In genomic region chr4:184713887-184714286, GRCh38 we compare ENCODE assay signal across 19 cellular contexts. TPM values are rescaled to one million over a fixed set of nuclear protein-coding genes. Genes with fewer than 3 reads are reported as not detected.
DNase-seq lines count a peak whose midpoint lies in the region; ATAC-seq and TF ChIP-seq lines count a peak whose summit lies in the region.
"Had no signal": no experiment of that assay in that cellular context is flagged by ENCODE, and none has a peak within 500 bp of the region (broad histone marks: within the 10 kb centered on the region; RNA-seq: fewer than 3 reads in every experiment).

No MANE protein-coding gene starts in this region.

- no peaks in the 10 kb centered on the region for H3K27me3 Mint-ChIP-seq in T-helper 1 cell treated with Interleukin-12 subunit alpha and Interleukin-12 subunit beta and Interleukin-4 antibody, amounts not matched to agents 30 μg/mL and 1 μg/mL, for 36 hours (ENCODE audit: low read depth)
- no peaks in the 10 kb centered on the region for H3K27me3 Mint-ChIP-seq in activated T-helper 1 cell treated with anti-CD3 and anti-CD28 coated beads, Interleukin-12 subunit alpha, Interleukin-12 subunit beta, Interleukin-2, Interleukin-4 antibody, amounts not matched to agents 30 ng/mL and 10 ng/mL and 1 ng/mL, durations not matched to agents 14 hours and 24 hours and 36 hours (ENCODE audit: insufficient read depth)
- H3K27me3 Mint-ChIP-seq in activated T-cell treated with anti-CD3 and anti-CD28 coated beads, Interleukin-2, amount 50 U/mL, for 72 hours (ENCODE audit: low read depth): no peaks in the 10 kb centered on the region
- H3K27me3 Mint-ChIP-seq: CD4-positive, alpha-beta T cell had no signal

- H3K4me3 Mint-ChIP-seq in T-helper 1 cell treated with Interleukin-12 subunit alpha and Interleukin-12 subunit beta and Interleukin-4 antibody, amounts not matched to agents 30 μg/mL and 1 μg/mL, for 36 hours: no peak overlapping the region
- H3K4me3 Mint-ChIP-seq in activated T-helper 1 cell treated with anti-CD3 and anti-CD28 coated beads, Interleukin-12 subunit alpha, Interleukin-12 subunit beta, Interleukin-2, Interleukin-4 antibody, amounts not matched to agents 30 ng/mL and 10 ng/mL and 1 ng/mL, durations not matched to agents 14 hours and 24 hours and 36 hours: no peak overlapping the region
- no peak overlapping the region for H3K4me3 Mint-ChIP-seq in activated T-cell treated with anti-CD3 and anti-CD28 coated beads, Interleukin-2, amount 50 U/mL, for 72 hours
- H3K4me3 Mint-ChIP-seq: CD4-positive, alpha-beta T cell; GM23338; HFFc6 had no signal

- no peaks in the 10 kb centered on the region for H4K20me1 ChIP-seq in osteoblast (ENCODE audit: insufficient read depth, low read length)

- H3K4me2 ChIP-seq in osteoblast (ENCODE audit: insufficient read depth, low read length): no peak overlapping the region
- H3K4me2 ChIP-seq: A549, GM23338 had no signal

- intact Hi-C loops in activated T-helper 1 cell treated with anti-CD3 and anti-CD28 coated beads, Interleukin-12 subunit alpha, Interleukin-12 subunit beta, Interleukin-2, Interleukin-4 antibody, amounts not matched to agents 30 ng/mL and 10 ng/mL and 1 ng/mL, durations not matched to agents 14 hours and 24 hours and 36 hours (cut with micrococcal nuclease): no loop called here

- peaks cover 40% of the 10 kb centered on the region for H3K36me3 Mint-ChIP-seq in T-helper 1 cell treated with Interleukin-12 subunit alpha and Interleukin-12 subunit beta and Interleukin-4 antibody, amounts not matched to agents 30 μg/mL and 1 μg/mL, for 36 hours (ENCODE audit: low read depth)
- H3K36me3 Mint-ChIP-seq in activated T-helper 1 cell treated with anti-CD3 and anti-CD28 coated beads, Interleukin-12 subunit alpha, Interleukin-12 subunit beta, Interleukin-2, Interleukin-4 antibody, amounts not matched to agents 30 ng/mL and 10 ng/mL and 1 ng/mL, durations not matched to agents 14 hours and 24 hours and 36 hours (ENCODE audit: low read depth): peaks cover 52% of the 10 kb centered on the region
- H3K36me3 Mint-ChIP-seq in activated T-cell treated with anti-CD3 and anti-CD28 coated beads, Interleukin-2, amount 50 U/mL, for 72 hours (ENCODE audit: insufficient read depth in 2 of 2): peaks cover 18 to 61% of the 10 kb centered on the region in 2 donors

- peaks cover 2% of the 10 kb centered on the region for H3K79me2 ChIP-seq in osteoblast (ENCODE audit: insufficient read depth, low read length)

- H3K27ac Mint-ChIP-seq in T-helper 1 cell treated with Interleukin-12 subunit alpha and Interleukin-12 subunit beta and Interleukin-4 antibody, amounts not matched to agents 30 μg/mL and 1 μg/mL, for 36 hours: peak overlapping the region; percentile 61
- H3K27ac Mint-ChIP-seq in activated T-helper 1 cell treated with anti-CD3 and anti-CD28 coated beads, Interleukin-12 subunit alpha, Interleukin-12 subunit beta, Interleukin-2, Interleukin-4 antibody, amounts not matched to agents 30 ng/mL and 10 ng/mL and 1 ng/mL, durations not matched to agents 14 hours and 24 hours and 36 hours: peak overlapping the region; percentile 27
- no peak overlapping the region for H3K27ac Mint-ChIP-seq in activated T-cell treated with anti-CD3 and anti-CD28 coated beads, Interleukin-2, amount 50 U/mL, for 72 hours
- H3K27ac Mint-ChIP-seq: CD4-positive, alpha-beta T cell; GM23338; HFFc6 had no signal

- TF ChIP-seq CTCF in osteoblast (IDR thresholded peaks at IDR 0.05; ENCODE audit: extremely low read depth, low read depth, low read length): no peak

- H3K36me3 ChIP-seq in osteoblast (ENCODE audit: insufficient read depth, low read length): peaks cover under 1% of the 10 kb centered on the region

- H3K4me1 Mint-ChIP-seq in T-helper 1 cell treated with Interleukin-12 subunit alpha and Interleukin-12 subunit beta and Interleukin-4 antibody, amounts not matched to agents 30 μg/mL and 1 μg/mL, for 36 hours (ENCODE audit: low read depth): peaks cover 24% of the 10 kb centered on the region
- H3K4me1 Mint-ChIP-seq in activated T-helper 1 cell treated with anti-CD3 and anti-CD28 coated beads, Interleukin-12 subunit alpha, Interleukin-12 subunit beta, Interleukin-2, Interleukin-4 antibody, amounts not matched to agents 30 ng/mL and 10 ng/mL and 1 ng/mL, durations not matched to agents 14 hours and 24 hours and 36 hours (ENCODE audit: low read depth): peaks cover 31% of the 10 kb centered on the region
- H3K4me1 Mint-ChIP-seq in activated T-cell treated with anti-CD3 and anti-CD28 coated beads, Interleukin-2, amount 50 U/mL, for 72 hours (ENCODE audit: low read depth): no peaks in the 10 kb centered on the region
- H3K4me1 Mint-ChIP-seq: GM23338 had no signal

- no peak overlapping the region for H3K4me3 ChIP-seq in osteoblast (ENCODE audit: insufficient read depth, low read length)
- H3K4me3 ChIP-seq: A549, GM23338 had no signal

- peak overlapping the region; percentile 39 for H2AFZ ChIP-seq in osteoblast (ENCODE audit: low read length)
- H2AFZ ChIP-seq: GM23338 had no signal

- no peaks in the 10 kb centered on the region for H3K27me3 ChIP-seq in osteoblast (ENCODE audit: insufficient read depth, low read length)

- no peaks in the 10 kb centered on the region for H3K9me3 Mint-ChIP-seq in T-helper 1 cell treated with Interleukin-12 subunit alpha and Interleukin-12 subunit beta and Interleukin-4 antibody, amounts not matched to agents 30 μg/mL and 1 μg/mL, for 36 hours
- H3K9me3 Mint-ChIP-seq in activated T-helper 1 cell treated with anti-CD3 and anti-CD28 coated beads, Interleukin-12 subunit alpha, Interleukin-12 subunit beta, Interleukin-2, Interleukin-4 antibody, amounts not matched to agents 30 ng/mL and 10 ng/mL and 1 ng/mL, durations not matched to agents 14 hours and 24 hours and 36 hours: no peaks in the 10 kb centered on the region
- no peaks in the 10 kb centered on the region for H3K9me3 Mint-ChIP-seq in activated T-cell treated with anti-CD3 and anti-CD28 coated beads, Interleukin-2, amount 50 U/mL, for 72 hours
- H3K9me3 Mint-ChIP-seq: CD4-positive, alpha-beta T cell; GM23338; HFFc6 had no signal

- ATAC-seq in activated T-cell treated with anti-CD3 and anti-CD28 coated beads, Interleukin-2, amount 50 U/mL, for 72 hours (replicated peaks in 1 of 2): no peak
- ATAC-seq: A549, GM23338, HCT116 had no signal

- no peak overlapping the region for H3K27ac ChIP-seq in osteoblast (ENCODE audit: low read depth, low read length)
- H3K27ac ChIP-seq: 22Rv1, A549, C4-2B had no signal

- no peaks in the 10 kb centered on the region for H3K9me3 ChIP-seq in osteoblast (ENCODE audit: low read depth, low read length)
- H3K9me3 ChIP-seq: A549 had no signal

- DNase-seq in T-helper 1 cell: no peak
- no peak for DNase-seq in activated T-helper 1 cell treated with anti-CD3 and anti-CD28 coated beads, Interleukin-12 subunit alpha, Interleukin-12 subunit beta, Interleukin-2, Interleukin-4 antibody, amounts not matched to agents 30 ng/mL and 10 ng/mL and 1 ng/mL, durations not matched to agents 14 hours and 24 hours and 36 hours (ENCODE audit: low spot score)
- DNase-seq in left kidney (ENCODE audit: low read depth, low spot score): peak; percentile 60
- DNase-seq in osteoblast (ENCODE audit: insufficient read length, low spot score, missing footprints): no peak
- no peak for DNase-seq in hepatic stellate cell (ENCODE audit: low spot score)
- no peak for DNase-seq in NCI-H2081 (lab: John Stamatoyannopoulos, UW)
- no peak for DNase-seq in activated T-cell treated with anti-CD3 and anti-CD28 coated beads, Interleukin-2, amount 50 U/mL, for 72 hours
- DNase-seq: AML-193; CD4-positive, alpha-beta T cell; DMS153; DMS79; GDM1; HFFc6 had no signal

- H3K4me1 ChIP-seq in osteoblast (ENCODE audit: insufficient read depth, low read length): no peaks in the 10 kb centered on the region

RNA-seq across cellular contexts. Expression of gene CENPU, which starts 20.0 kb away (rescaled TPM):
- total RNA-seq in activated T-helper 1 cell treated with anti-CD3 and anti-CD28 coated beads, Interleukin-12 subunit alpha, Interleukin-12 subunit beta, Interleukin-2, Interleukin-4 antibody, amounts not matched to agents 30 ng/mL and 10 ng/mL and 1 ng/mL, durations not matched to agents 14 hours and 24 hours and 36 hours: 78.3 and 80.3 TPM in 2 replicates
- 5.1 and 6.8 TPM in 2 replicates for total RNA-seq in osteoblast
- total RNA-seq in activated T-cell treated with anti-CD3 and anti-CD28 coated beads, Interleukin-2, amount 50 U/mL, for 72 hours: 10 to 100 TPM; 80.9 to 82.3 TPM

Comparison
In these comparisons a context has a peak if more than half of its experiments do, and no peak if none do; other contexts are left out.
1. RNA of gene CENPU, which starts 20.0 kb away (total RNA-seq): 80.9 to 82.3 TPM in activated T-cell treated with anti-CD3 and anti-CD28 coated beads, Interleukin-2, amount 50 U/mL, for 72 hours and 78.3 to 80.3 TPM in activated T-helper 1 cell treated with anti-CD3 and anti-CD28 coated beads, Interleukin-12 subunit alpha, Interleukin-12 subunit beta, Interleukin-2, Interleukin-4 antibody, amounts not matched to agents 30 ng/mL and 10 ng/mL and 1 ng/mL, durations not matched to agents 14 hours and 24 hours and 36 hours; 5.1 to 6.8 TPM in osteoblast; every median in the first group is over 10 times any median in the second.